In the genomic region with DNA sequence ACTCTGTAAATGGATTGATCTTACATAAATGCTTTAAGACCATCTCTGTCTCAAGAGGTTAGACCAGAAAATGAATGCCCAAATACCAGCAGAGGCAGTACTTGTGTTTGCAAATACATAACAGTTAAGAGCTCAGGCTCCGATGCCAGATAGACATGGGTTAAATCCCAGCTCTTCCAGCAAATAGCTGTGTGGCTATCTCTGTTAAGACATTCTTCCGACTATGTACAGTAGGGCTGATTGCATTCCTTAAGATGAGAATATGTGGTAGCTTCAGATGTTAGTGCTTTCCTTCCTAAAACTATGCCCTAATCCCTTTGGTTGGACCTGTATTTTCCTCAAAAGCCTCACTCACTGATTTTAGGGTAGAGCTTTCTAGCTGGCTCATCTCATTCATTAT, we compare ENCODE assay signal across 14 cellular contexts. TPM values are rescaled to one million over a fixed set of nuclear protein-coding genes. Genes with fewer than 3 reads are reported as not detected.
DNase-seq lines count a peak whose midpoint lies in the region; ATAC-seq and TF ChIP-seq lines count a peak whose summit lies in the region.
"Had no signal": no experiment of that assay in that cellular context is flagged by ENCODE, and none has a peak within 500 bp of the region (broad histone marks: within the 10 kb centered on the region; RNA-seq: fewer than 3 reads in every experiment).

No MANE protein-coding gene starts in this region.

- no peaks in the 10 kb centered on the region for H3K27me3 Mint-ChIP-seq in stimulated activated naive CD8-positive, alpha-beta T cell treated with anti-CD3 and anti-CD28 coated beads, Interleukin-15, Interleukin-2, amounts not matched to agents 100 ng/mL and 50 ng/mL, for 24 hours
- no peaks in the 10 kb centered on the region for H3K27me3 Mint-ChIP-seq in stimulated activated naive CD8-positive, alpha-beta T cell treated with anti-CD3 and anti-CD28 coated beads, Interleukin-15, amount 100 ng/mL, for 72 hours
- no peaks in the 10 kb centered on the region for H3K27me3 Mint-ChIP-seq in type B pancreatic cell

- H3K36me3 Mint-ChIP-seq in stimulated activated naive CD8-positive, alpha-beta T cell treated with anti-CD3 and anti-CD28 coated beads, Interleukin-15, Interleukin-2, amounts not matched to agents 100 ng/mL and 50 ng/mL, for 24 hours (ENCODE audit: low read depth), result peaks cover 31% of the 10 kb centered on the region
- H3K36me3 Mint-ChIP-seq in type B pancreatic cell, result peaks cover 17% of the 10 kb centered on the region

- peak overlapping the region; percentile 86 for H3K4me3 Mint-ChIP-seq in stimulated activated naive CD8-positive, alpha-beta T cell treated with anti-CD3 and anti-CD28 coated beads, Interleukin-15, Interleukin-2, amounts not matched to agents 100 ng/mL and 50 ng/mL, for 24 hours
- H3K4me3 Mint-ChIP-seq in stimulated activated naive CD8-positive, alpha-beta T cell treated with anti-CD3 and anti-CD28 coated beads, Interleukin-15, amount 100 ng/mL, for 72 hours, result no peak overlapping the region
- H3K4me3 Mint-ChIP-seq in type B pancreatic cell, result peak overlapping the region; percentile 84

- WGBS in right cardiac atrium, result 49% methylated on average over 2 of the region's 2 CpGs

- H3K27ac Mint-ChIP-seq in stimulated activated naive CD8-positive, alpha-beta T cell treated with anti-CD3 and anti-CD28 coated beads, Interleukin-15, Interleukin-2, amounts not matched to agents 100 ng/mL and 50 ng/mL, for 24 hours, result no peak overlapping the region
- H3K27ac Mint-ChIP-seq in stimulated activated naive CD8-positive, alpha-beta T cell treated with anti-CD3 and anti-CD28 coated beads, Interleukin-15, amount 100 ng/mL, for 72 hours, result no peak overlapping the region
- H3K27ac Mint-ChIP-seq in type B pancreatic cell, result no peak overlapping the region
- H3K27ac Mint-ChIP-seq: activated CD8-positive, alpha-beta memory T cell treated with anti-CD3 and anti-CD28 coated beads, Interleukin-2, amount 10 ng/mL, durations not matched to agents 7 days and 5 days; T-helper 2 cell treated with Interferon-gamma antibody and Interleukin-4, amounts not matched to agents 5 μg/mL and 100 μg/mL, for 36 hours had no signal

- DNase-seq in stimulated activated naive CD8-positive, alpha-beta T cell treated with anti-CD3 and anti-CD28 coated beads, Interleukin-15, amount 100 ng/mL, for 72 hours, result no peak
- DNase-seq in RKO (ENCODE audit: low spot score) (peak; percentile 48), fibroblast of villous mesenchyme (ENCODE audit: low read depth) (peak; percentile 43), type B pancreatic cell (ENCODE audit: extremely low spot score, unreplicated experiment) (no peak), NCI-H69 (lab: John Stamatoyannopoulos, UW) (no peak), right cardiac atrium (no peak)
- DNase-seq: activated CD8-positive, alpha-beta memory T cell treated with anti-CD3 and anti-CD28 coated beads, Interleukin-2, amount 10 ng/mL, durations not matched to agents 7 days and 5 days; brain microvascular endothelial cell; left colon; NCI-H1694; thyroid gland had no signal

- no peaks in the 10 kb centered on the region for H3K27me3 ChIP-seq in right cardiac atrium (ENCODE audit: control insufficient read depth, insufficient read depth)
- H3K27me3 ChIP-seq: brain microvascular endothelial cell, thyroid gland had no signal

- H3K4me3 ChIP-seq in fibroblast of villous mesenchyme (ENCODE audit: low read depth, low read length) (peak overlapping the region; percentile 93), right cardiac atrium (ENCODE audit: low read length) (no peak overlapping the region)

- H3K4me1 ChIP-seq in right cardiac atrium (ENCODE audit: control insufficient read depth, insufficient read depth, low read length), result peaks cover 5% of the 10 kb centered on the region

- H3K4me1 Mint-ChIP-seq in stimulated activated naive CD8-positive, alpha-beta T cell treated with anti-CD3 and anti-CD28 coated beads, Interleukin-15, Interleukin-2, amounts not matched to agents 100 ng/mL and 50 ng/mL, for 24 hours (ENCODE audit: low read depth), result peaks cover 62% of the 10 kb centered on the region
- H3K4me1 Mint-ChIP-seq in stimulated activated naive CD8-positive, alpha-beta T cell treated with anti-CD3 and anti-CD28 coated beads, Interleukin-15, amount 100 ng/mL, for 72 hours, result peaks cover 44% of the 10 kb centered on the region
- peaks cover 45% of the 10 kb centered on the region for H3K4me1 Mint-ChIP-seq in type B pancreatic cell (ENCODE audit: unreplicated experiment)

- no peak for TF ChIP-seq CTCF in fibroblast of villous mesenchyme (IDR thresholded peaks at IDR 0.05; ENCODE audit: insufficient read depth, low read depth, low read length)
- no peak for TF ChIP-seq CTCF in type B pancreatic cell (conservative IDR thresholded peaks at IDR 0.05)

- no peaks in the 10 kb centered on the region for H3K9me3 ChIP-seq in right cardiac atrium (ENCODE audit: control insufficient read depth, low read length)
- H3K9me3 ChIP-seq: thyroid gland had no signal

- intact Hi-C loops in right cardiac atrium (cut with DNase I), result loop anchor here (2.0 to 5.0 kb wide), 3 partner anchors 53 to 55 kb away; no protein-coding TSS in a partner anchor

- ATAC-seq in stimulated activated naive CD8-positive, alpha-beta T cell treated with anti-CD3 and anti-CD28 coated beads, Interleukin-15, amount 100 ng/mL, for 72 hours, result no peak
- ATAC-seq in HG02852 (IDR thresholded peaks at IDR 0.05; ENCODE audit: unreplicated experiment) (no peak), right cardiac atrium (no peak)
- ATAC-seq: activated CD8-positive, alpha-beta memory T cell treated with anti-CD3 and anti-CD28 coated beads, Interleukin-2, amount 10 ng/mL, durations not matched to agents 7 days and 5 days; left colon had no signal

- H3K9me3 Mint-ChIP-seq in stimulated activated naive CD8-positive, alpha-beta T cell treated with anti-CD3 and anti-CD28 coated beads, Interleukin-15, Interleukin-2, amounts not matched to agents 100 ng/mL and 50 ng/mL, for 24 hours, result no peaks in the 10 kb centered on the region
- H3K9me3 Mint-ChIP-seq in stimulated activated naive CD8-positive, alpha-beta T cell treated with anti-CD3 and anti-CD28 coated beads, Interleukin-15, amount 100 ng/mL, for 72 hours, result no peaks in the 10 kb centered on the region
- no peaks in the 10 kb centered on the region for H3K9me3 Mint-ChIP-seq in type B pancreatic cell
- H3K9me3 Mint-ChIP-seq: T-helper 2 cell treated with Interferon-gamma antibody and Interleukin-4, amounts not matched to agents 5 μg/mL and 100 μg/mL, for 36 hours had no signal

- no peak overlapping the region for H3K27ac ChIP-seq in right cardiac atrium (ENCODE audit: low read length)
- H3K27ac ChIP-seq: brain microvascular endothelial cell, thyroid gland had no signal

RNA-seq across cellular contexts. Expression of a gene that starts 2.2 kb away (rescaled TPM):
- 41.6 and 56.6 TPM in 2 replicates for total RNA-seq in fibroblast of villous mesenchyme
- total RNA-seq in type B pancreatic cell (ENCODE audit: low replicate concordance), result 35.4 and 35.9 TPM in 2 replicates
- total RNA-seq in right cardiac atrium, result 10 to 100 TPM; 39.7 to 54.1 (median 49.7) TPM
- 13.4 TPM for polyA plus RNA-seq in right cardiac atrium

RNA-seq across cellular contexts. Expression of a gene that starts 21.3 kb away (rescaled TPM):
- total RNA-seq in fibroblast of villous mesenchyme, result 11.9 and 20.7 TPM in 2 replicates
- total RNA-seq in type B pancreatic cell (ENCODE audit: low replicate concordance), result 14.6 and 40.6 TPM in 2 replicates
- 1 to 10 TPM in 2 of 4 donors, under 1 TPM in 2; 0.31 to 1.7 (median 1.00) TPM for total RNA-seq in right cardiac atrium
- polyA plus RNA-seq in right cardiac atrium, result 0.38 TPM

Comparison
In these comparisons a context has a peak if more than half of its experiments do, and no peak if none do; other contexts are left out.
1. H3K4me3 Mint-ChIP-seq: peak in stimulated activated naive CD8-positive, alpha-beta T cell treated with anti-CD3 and anti-CD28 coated beads, Interleukin-15, Interleukin-2, amounts not matched to agents 100 ng/mL and 50 ng/mL, for 24 hours (single experiment) and type B pancreatic cell (single experiment); none in stimulated activated naive CD8-positive, alpha-beta T cell treated with anti-CD3 and anti-CD28 coated beads, Interleukin-15, amount 100 ng/mL, for 72 hours (0 of 2).
2. DNase-seq: peak in RKO (single experiment) and fibroblast of villous mesenchyme (single experiment); none in stimulated activated naive CD8-positive, alpha-beta T cell treated with anti-CD3 and anti-CD28 coated beads, Interleukin-15, amount 100 ng/mL, for 72 hours (0 of 2), type B pancreatic cell (single experiment), NCI-H69 (single experiment) and right cardiac atrium (0 of 3).